In genomic region chr21:45074048-45074817, GRCh38 we compare ENCODE assay signal across 8 cellular contexts. TPM values are rescaled to one million over a fixed set of nuclear protein-coding genes. Genes with fewer than 3 reads are reported as not detected.
DNase-seq lines count a peak whose midpoint lies in the region; ATAC-seq and TF ChIP-seq lines count a peak whose summit lies in the region.

Gene ADARB1, plus strand, starts transcription at chr21:45074580. Its CDS starts 97,077 bp downstream, at chr21:45171657.

- no peaks in the 10 kb centered on the region for H3K27me3 Mint-ChIP-seq in stimulated activated naive B cell treated with anti-CD40 and anti-IgM and Interleukin-4, amounts not matched to agents 10 μg/mL and 1 μg/mL and 100 μg/mL, for 72 hours

- in situ Hi-C loops in KBM-7 (cut with MboI; ENCODE audit: low pct_unique_long_range_greater_than_20kb, low sequenced_read_pairs), result no loop called here

- H3K27ac Mint-ChIP-seq in stimulated activated naive B cell treated with anti-CD40 and anti-IgM and Interleukin-4, amounts not matched to agents 10 μg/mL and 1 μg/mL and 100 μg/mL, for 72 hours, result peak within 1 kb of the TSS; percentile 97

- peaks cover 0 to 15% of the 10 kb centered on the region in 2 donors for H3K36me3 Mint-ChIP-seq in stimulated activated naive B cell treated with anti-CD40 and anti-IgM and Interleukin-4, amounts not matched to agents 10 μg/mL and 1 μg/mL and 100 μg/mL, for 72 hours

- H3K4me1 ChIP-seq in mononuclear cell (ENCODE audit: insufficient read depth, low read length), result peaks cover 38% of the 10 kb centered on the region

- peak within 1 kb of the TSS; percentile 60 for H3K4me3 ChIP-seq in GM12875 (ENCODE audit: low read depth, low read length)
- peak within 1 kb of the TSS; percentile 64 for H3K4me3 ChIP-seq in epithelial cell of esophagus (ENCODE audit: low read length)
- H3K4me3 ChIP-seq in mononuclear cell (ENCODE audit: low read length), result peak within 1 kb of the TSS; percentile 74

- H3K9me3 ChIP-seq in mononuclear cell (ENCODE audit: low read depth, low read length), result no peaks in the 10 kb centered on the region

- ATAC-seq in HG02840 (IDR thresholded peaks at IDR 0.05; ENCODE audit: low FRiP score, unreplicated experiment), result peak; percentile 62
- peak; percentile 64 to 68 for ATAC-seq in stimulated activated naive B cell treated with anti-CD40 and anti-IgM and Interleukin-4, amounts not matched to agents 10 μg/mL and 1 μg/mL and 100 μg/mL, for 72 hours (replicated peaks)

- H3K27me3 ChIP-seq in mononuclear cell (ENCODE audit: insufficient read depth, low read length), result peaks cover 12% of the 10 kb centered on the region

- H3K4me1 Mint-ChIP-seq in stimulated activated naive B cell treated with anti-CD40 and anti-IgM and Interleukin-4, amounts not matched to agents 10 μg/mL and 1 μg/mL and 100 μg/mL, for 72 hours, result peaks cover 26 to 42% of the 10 kb centered on the region in 2 donors

- H3K9me3 Mint-ChIP-seq in stimulated activated naive B cell treated with anti-CD40 and anti-IgM and Interleukin-4, amounts not matched to agents 10 μg/mL and 1 μg/mL and 100 μg/mL, for 72 hours, result no peaks in the 10 kb centered on the region

- TF ChIP-seq CTCF in GM12875 (IDR thresholded peaks at IDR 0.05; ENCODE audit: borderline replicate concordance, insufficient read depth, low read depth, low read length) (no peak), epithelial cell of esophagus (IDR thresholded peaks at IDR 0.05; ENCODE audit: insufficient read depth, low read depth, low read length, missing control alignments) (no peak)

- DNase-seq in NCI-H748 treated with DMSO at 0.1 percent for 48 hours (lab: John Stamatoyannopoulos, UW), result peak; percentile 60
- peak; percentile 39 for DNase-seq in activated T-cell treated with anti-CD3 and anti-CD28 coated beads for 4 hours
- peak; percentile 66 for DNase-seq in epithelial cell of esophagus (ENCODE audit: low read depth)
- DNase-seq in stimulated activated naive B cell treated with anti-CD40 and anti-IgM and Interleukin-4, amounts not matched to agents 10 μg/mL and 1 μg/mL and 100 μg/mL, for 72 hours, result peak; percentile 63
- no peak for DNase-seq in KBM-7

- peak within 1 kb of the TSS; percentile 89 to 92 for H3K4me3 Mint-ChIP-seq in stimulated activated naive B cell treated with anti-CD40 and anti-IgM and Interleukin-4, amounts not matched to agents 10 μg/mL and 1 μg/mL and 100 μg/mL, for 72 hours

RNA-seq across cellular contexts. Expression of gene ADARB1, which starts in this region (rescaled TPM):
- 18.4 TPM for total RNA-seq in mononuclear cell
